29 cellular contexts compared by ENCODE assay signal in genomic region chr11:84828616-84829015, GRCh38.
"Had no signal": no experiment of that assay in that cellular context is flagged by ENCODE, and none has a peak within 500 bp of the region (broad histone marks: within the 10 kb centered on the region; RNA-seq: fewer than 3 reads in every experiment).

No MANE protein-coding gene starts in this region.

- DNase-seq: colonic mucosa; cortex of kidney; dermis blood vessel endothelial cell; dorsolateral prefrontal cortex; effector CD4-positive, alpha-beta T cell; effector CD8-positive, alpha-beta T cell; effector memory CD4-positive, alpha-beta T cell; effector memory CD8-positive, alpha-beta T cell; endodermal cell; erythroblast; esophagus squamous epithelium; foreskin fibroblast; foreskin melanocyte; gastrocnemius medialis; glutamatergic neuron; head of caudate nucleus; heart left ventricle; heart right ventricle had no signal

- FAIRE-seq: colon, endometrium, endothelial cell of umbilical vein, frontal cortex had no signal

- H3K4me3 ChIP-seq: colonic mucosa, coronary artery, dorsolateral prefrontal cortex, esophagus muscularis mucosa, esophagus squamous epithelium, gastrocnemius medialis, gastroesophageal sphincter, heart left ventricle, heart right ventricle had no signal

- H3K9me3 ChIP-seq: colonic mucosa, esophagus muscularis mucosa, esophagus squamous epithelium, gastrocnemius medialis, gastroesophageal sphincter, heart left ventricle, heart right ventricle had no signal

- ATAC-seq: effector memory CD8-positive, alpha-beta T cell; esophagus mucosa; gastrocnemius medialis; gastroesophageal sphincter; heart left ventricle; heart right ventricle had no signal

- H3K27me3 Mint-ChIP-seq: dendritic cell treated with granulocyte-macrophage colony-stimulating factor and Interleukin-4, amounts not matched to agents 40 ng/mL and 50 ng/mL, for 4 days; effector memory CD8-positive, alpha-beta T cell had no signal

- H3K36me3 ChIP-seq: colonic mucosa, esophagus muscularis mucosa, esophagus squamous epithelium, gastrocnemius medialis, gastroesophageal sphincter, heart left ventricle, heart right ventricle had no signal

- H3K27ac Mint-ChIP-seq: dendritic cell treated with granulocyte-macrophage colony-stimulating factor and Interleukin-4, amounts not matched to agents 40 ng/mL and 50 ng/mL, for 4 days; effector memory CD8-positive, alpha-beta T cell; endodermal cell had no signal

- H3K4me1 ChIP-seq: colonic mucosa, esophagus muscularis mucosa, esophagus squamous epithelium, gastrocnemius medialis, gastroesophageal sphincter had no signal

- H3K27me3 ChIP-seq: colonic mucosa, dorsolateral prefrontal cortex, esophagus muscularis mucosa, esophagus squamous epithelium, foreskin keratinocyte, gastrocnemius medialis, gastroesophageal sphincter, heart left ventricle, heart right ventricle had no signal

- H3K4me3 Mint-ChIP-seq: dendritic cell treated with granulocyte-macrophage colony-stimulating factor and Interleukin-4, amounts not matched to agents 40 ng/mL and 50 ng/mL, for 4 days; effector memory CD8-positive, alpha-beta T cell; endodermal cell had no signal

- H3K27ac ChIP-seq: colonic mucosa, coronary artery, dorsolateral prefrontal cortex, epithelial cell of prostate, esophagus muscularis mucosa, esophagus squamous epithelium, foreskin keratinocyte, gastrocnemius medialis, gastroesophageal sphincter, heart left ventricle, heart right ventricle had no signal

- H3K9me3 Mint-ChIP-seq: endodermal cell had no signal
